In genomic region chr15:41926184-41927056, GRCh38 we compare ENCODE assay signal across 1 cellular context.
TF ChIP-seq lines count a peak whose summit lies in the region.

No MANE protein-coding gene starts in this region.

TF ChIP-seq in HCT116, 20 proteins besides CTCF, POLR2A, EP300 and RAD21 (continued from another document):
- no peak for TF ChIP-seq ATF3 (IDR thresholded peaks at IDR 0.05)
- TF ChIP-seq JUND (IDR thresholded peaks at IDR 0.05) = no peak
- TF ChIP-seq SP1 (IDR thresholded peaks at IDR 0.05; ENCODE audit: low read depth) = no peak
- no peak for TF ChIP-seq FOSL1 (IDR thresholded peaks at IDR 0.05; ENCODE audit: low read depth)
- no peak for TF ChIP-seq TCF7L2 (IDR thresholded peaks at IDR 0.05; ENCODE audit: borderline replicate concordance, extremely low read depth, insufficient read depth, insufficient read length)
- TF ChIP-seq ZBTB33 (IDR thresholded peaks at IDR 0.05; ENCODE audit: extremely low read depth, insufficient replicate concordance, low read length) = no peak
- TF ChIP-seq ELF1 (IDR thresholded peaks at IDR 0.05; ENCODE audit: borderline replicate concordance, low read depth) = no peak
